ENCODE assay signal across 8 cellular contexts in the genomic region with DNA sequence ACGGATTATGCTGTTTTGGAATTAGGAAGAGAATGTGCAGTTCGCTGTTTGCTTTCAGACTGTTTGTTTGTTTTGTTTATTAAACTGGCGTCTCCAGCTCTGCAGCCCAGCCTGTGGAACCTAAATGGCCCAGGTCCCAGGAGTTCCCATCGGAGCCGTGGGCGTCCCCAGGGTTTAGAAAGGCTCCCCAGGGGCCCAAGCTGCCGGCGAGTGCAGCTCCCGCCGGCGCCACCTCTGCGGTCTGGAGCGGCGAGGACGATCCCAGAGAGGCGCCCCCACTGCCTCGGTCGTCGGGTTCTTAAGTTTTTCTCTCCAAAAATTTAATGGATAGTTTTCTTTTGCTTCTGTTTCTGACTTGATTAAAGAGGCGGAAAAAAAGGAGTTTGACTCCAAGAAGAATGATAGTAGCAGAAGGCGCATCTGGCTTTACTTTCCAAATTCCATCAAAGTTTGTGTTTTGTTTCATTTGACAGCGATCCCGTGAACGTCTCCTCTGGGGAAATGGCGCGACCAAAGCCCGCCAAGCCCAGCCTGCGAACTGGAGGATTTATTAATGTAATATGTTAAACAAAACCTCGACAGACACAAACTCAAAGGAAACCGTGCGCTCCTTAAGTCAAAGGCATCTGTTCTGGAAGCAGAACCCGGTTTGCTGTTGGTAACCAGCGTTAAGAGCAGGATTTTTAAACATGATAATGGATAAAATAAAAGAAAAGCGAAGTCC. TPM values are rescaled to one million over a fixed set of nuclear protein-coding genes. Genes with fewer than 3 reads are reported as not detected.
DNase-seq lines count a peak whose midpoint lies in the region; ATAC-seq and TF ChIP-seq lines count a peak whose summit lies in the region.

No MANE protein-coding gene starts in this region.

- no peaks in the 10 kb centered on the region for H3K79me2 ChIP-seq in PC-9 (ENCODE audit: low read depth)

- H3K9ac ChIP-seq in mesenchymal stem cell (ENCODE audit: low read length), result peak overlapping the region; percentile 90

- POLR2A ChIA-PET in PC-9 (lab: Charles Lee; ENCODE audit: unreplicated experiment), result interaction anchor here (0.5 kb wide), 1 partner anchor 22 kb away, joined by 7 read pairs; no protein-coding TSS in a partner anchor

- H2AK5ac ChIP-seq in mesenchymal stem cell (ENCODE audit: low read length, severe bottlenecking), result no peak overlapping the region

- peaks cover 12% of the 10 kb centered on the region for H3K79me1 ChIP-seq in mesenchymal stem cell (replicated peaks; ENCODE audit: low read length, poor library complexity, severe bottlenecking)

- intact Hi-C loops in PC-9 (cut with micrococcal nuclease; ENCODE audit: unreplicated experiment), result loop anchor here (1.0 to 10.0 kb wide), 6 partner anchors 13 to 519 kb away; no protein-coding TSS in a partner anchor
- intact Hi-C loops in upper lobe of right lung (cut with DNase I), result no loop called here

- H3K18ac ChIP-seq in mesenchymal stem cell (ENCODE audit: low read depth in 1 of 2, low read length in 2 of 2), result no peak overlapping the region

- H2BK12ac ChIP-seq in mesenchymal stem cell (ENCODE audit: low read length in 2 of 2), result no peak overlapping the region

- H3K9me2 ChIP-seq in PC-9 (ENCODE audit: insufficient read depth), result no peaks in the 10 kb centered on the region

- no peak overlapping the region for H3K23ac ChIP-seq in mesenchymal stem cell (ENCODE audit: low read length in 2 of 2)

- CTCF ChIA-PET in PC-9 (lab: Charles Lee), result no interaction called here

- H2AFZ ChIP-seq in PC-9 (peak overlapping the region; percentile 78), mesenchymal stem cell (ENCODE audit: low read depth, low read length) (no peak overlapping the region)

- TF ChIP-seq CTCF in BE2C (IDR thresholded peaks at IDR 0.05; ENCODE audit: low read depth, low read length) (no peak), PC-9 (conservative IDR thresholded peaks at IDR 0.05) (no peak), upper lobe of right lung (IDR thresholded peaks at IDR 0.05) (no peak)

- no peak overlapping the region for H3K4ac ChIP-seq in mesenchymal stem cell (ENCODE audit: low read depth in 1 of 2, low read length in 2 of 2)

- no peak overlapping the region for H4K8ac ChIP-seq in mesenchymal stem cell (ENCODE audit: low read length)

- H3K27ac ChIP-seq in PC-9 (no peak overlapping the region), mesenchymal stem cell (ENCODE audit: low read length, poor library complexity, severe bottlenecking) (peak overlapping the region; percentile 64), upper lobe of right lung (peak overlapping the region; percentile 90)
- H3K27ac ChIP-seq in effector memory CD4-positive, alpha-beta T cell (ENCODE audit: insufficient read depth, low read length, poor library complexity, severe bottlenecking), result no peak overlapping the region

- BruUV-seq in PC-9 (replicated peaks; lab: Mats Ljungman, UMichigan), result no TSS peak

- H3K9me3 ChIP-seq in BE2C (no peaks in the 10 kb centered on the region), PC-9 (ENCODE audit: insufficient read depth, low read depth) (no peaks in the 10 kb centered on the region), mesenchymal stem cell (ENCODE audit: control insufficient read depth, low read length) (no peaks in the 10 kb centered on the region), upper lobe of right lung (no peaks in the 10 kb centered on the region)
- H3K9me3 ChIP-seq in effector memory CD4-positive, alpha-beta T cell (ENCODE audit: control insufficient read depth, low read length), result no peaks in the 10 kb centered on the region

- H3F3A ChIP-seq in PC-9 (ENCODE audit: insufficient read depth, low read depth), result no peaks in the 10 kb centered on the region

- DNase-seq in BE2C (peak; percentile 51), HCEC 1CT (peak; percentile 44), PC-9 (peak in 1 of 2 experiments; percentile 20), mesenchymal stem cell (peak; percentile 55), upper lobe of right lung (peak; percentile 75), UCSD-AML1 (lab: John Stamatoyannopoulos, UW; ENCODE audit: unreplicated experiment) (no peak)
- DNase-seq in effector memory CD4-positive, alpha-beta T cell, result no peak
- DNase-seq in activated effector memory CD4-positive, alpha-beta T cell treated with anti-CD3 and anti-CD28 coated beads, Interleukin-2, amount 50 U/mL, for 16 hours, result no peak

- H4K91ac ChIP-seq in mesenchymal stem cell (ENCODE audit: low read length), result no peak overlapping the region

- H2BK5ac ChIP-seq in mesenchymal stem cell (ENCODE audit: low read depth, low read length, poor library complexity, severe bottlenecking), result no peak overlapping the region

- no peak overlapping the region for H3K14ac ChIP-seq in mesenchymal stem cell (ENCODE audit: low read length in 2 of 2)

- H3K36me3 ChIP-seq in BE2C, result no peaks in the 10 kb centered on the region
- H3K36me3 ChIP-seq in PC-9 (ENCODE audit: low read depth), result no peaks in the 10 kb centered on the region
- H3K36me3 ChIP-seq in effector memory CD4-positive, alpha-beta T cell (ENCODE audit: control insufficient read depth, insufficient read depth, low read length), result no peaks in the 10 kb centered on the region
- H3K36me3 ChIP-seq in mesenchymal stem cell (ENCODE audit: control insufficient read depth in 1 of 2, insufficient read depth in 2 of 2, low read depth in 1 of 2, low read length in 2 of 2), result peaks cover 13 to 24% of the 10 kb centered on the region in 2 experiments
- no peaks in the 10 kb centered on the region for H3K36me3 ChIP-seq in upper lobe of right lung

- 0 out of 2 replicates have a peak, but pooled peaks cover 3% of the 10 kb centered on the region for H4K20me1 ChIP-seq in PC-9 (ENCODE audit: insufficient read depth)

- H3K4me3 ChIP-seq in BE2C (ENCODE audit: low read depth, low read length) (peak overlapping the region; percentile 67), PC-9 (peak overlapping the region; percentile 60), mesenchymal stem cell (ENCODE audit: insufficient read depth in 1 of 2, low read depth in 1 of 2, low read length in 2 of 2) (peak overlapping the region; percentile 53 to 93), upper lobe of right lung (peak overlapping the region; percentile 65)
- H3K4me3 ChIP-seq in effector memory CD4-positive, alpha-beta T cell (ENCODE audit: insufficient read depth, low read depth, low read length, poor library complexity, severe bottlenecking), result peak overlapping the region; percentile 49

- H3K4me1 ChIP-seq in BE2C (no peaks in the 10 kb centered on the region), PC-9 (replicated peaks; ENCODE audit: insufficient read depth) (0 out of 2 replicates have a peak, but pooled peaks cover 6% of the 10 kb centered on the region), mesenchymal stem cell (ENCODE audit: control insufficient read depth, insufficient read depth, low read depth, low read length) (peaks cover 21% of the 10 kb centered on the region), upper lobe of right lung (peaks cover 19% of the 10 kb centered on the region)
- H3K4me1 ChIP-seq in effector memory CD4-positive, alpha-beta T cell (ENCODE audit: control insufficient read depth, insufficient read depth, low read length, poor library complexity, severe bottlenecking), result no peaks in the 10 kb centered on the region

- H3K4me2 ChIP-seq in PC-9 (peak overlapping the region; percentile 89), mesenchymal stem cell (ENCODE audit: low read length, poor library complexity, severe bottlenecking) (peak overlapping the region; percentile 73)

- H2BK15ac ChIP-seq in mesenchymal stem cell (ENCODE audit: low read depth, poor library complexity, severe bottlenecking), result no peak overlapping the region

- H3K27me3 ChIP-seq in BE2C, result peaks cover 22% of the 10 kb centered on the region
- peaks cover 17% of the 10 kb centered on the region; the same call in 1 of the 2 replicates for H3K27me3 ChIP-seq in PC-9 (ENCODE audit: insufficient read depth, low read depth)
- H3K27me3 ChIP-seq in effector memory CD4-positive, alpha-beta T cell (replicated peaks; ENCODE audit: control insufficient read depth, insufficient read depth, low read length, poor library complexity, severe bottlenecking), result no peaks in the 10 kb centered on the region
- H3K27me3 ChIP-seq in mesenchymal stem cell (ENCODE audit: control insufficient read depth in 1 of 2, insufficient read depth in 1 of 2, low read length in 2 of 2), result no peaks in the 10 kb centered on the region
- no peaks in the 10 kb centered on the region for H3K27me3 ChIP-seq in upper lobe of right lung

- no peak for ATAC-seq in upper lobe of right lung

- WGBS in mesenchymal stem cell, result under 1% methylated on average over 22 of the region's 34 CpGs

- H2BK120ac ChIP-seq in mesenchymal stem cell (ENCODE audit: low read depth, low read length), result no peak overlapping the region

RNA-seq across cellular contexts. Expression of gene FZD1, which starts 0.7 kb away (rescaled TPM):
- 1.1 TPM for polyA plus RNA-seq in BE2C (2012; ENCODE audit: insufficient read depth, insufficient read length, low read depth)
- total RNA-seq in PC-9 (2021) (2.6 and 2.8 TPM in 2 replicates), upper lobe of right lung (25.7 TPM)
- 4.6 TPM for polyA plus RNA-seq in mesenchymal stem cell (2013, experiment 1 of 2)
- polyA plus RNA-seq in mesenchymal stem cell (2013, experiment 2 of 2), result 5.0 TPM

Comparison
In these comparisons a context has a peak if more than half of its experiments do, and no peak if none do; other contexts are left out.
1. DNase-seq: peak in BE2C (single experiment), HCEC 1CT (single experiment), mesenchymal stem cell (single experiment) and upper lobe of right lung (single experiment); none in effector memory CD4-positive, alpha-beta T cell (0 of 3), activated effector memory CD4-positive, alpha-beta T cell treated with anti-CD3 and anti-CD28 coated beads, Interleukin-2, amount 50 U/mL, for 16 hours (single experiment) and UCSD-AML1 (single experiment).
2. H3K27ac ChIP-seq: peak in mesenchymal stem cell (single experiment) and upper lobe of right lung (single experiment); none in PC-9 (single experiment) and effector memory CD4-positive, alpha-beta T cell (single experiment).
3. Peak in every context shown above with its lines, with median percentiles within 50 percentile points of each other: H3K4me3 ChIP-seq.